Comparison of ENCODE assay signal across 22 cellular contexts in the genomic region with DNA sequence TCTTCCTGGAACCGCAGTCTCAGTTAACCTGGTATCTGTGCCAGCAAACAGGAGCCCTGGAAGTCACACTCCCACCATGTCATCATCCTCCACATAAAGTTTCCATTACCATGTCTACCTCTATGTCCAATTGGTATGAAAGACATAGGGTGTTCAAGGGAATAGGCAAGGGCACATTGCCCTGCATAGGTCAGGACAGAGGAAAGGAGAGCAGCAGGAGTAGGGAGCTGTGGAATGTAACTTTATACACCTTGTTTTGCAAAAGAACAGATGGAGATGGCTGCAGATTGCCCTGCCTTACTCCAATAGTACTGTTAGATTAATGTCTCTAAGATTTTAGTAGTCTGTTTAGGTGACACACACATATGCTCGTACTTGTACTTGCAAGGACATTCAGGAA.
"Had no signal": no experiment of that assay in that cellular context is flagged by ENCODE, and none has a peak within 500 bp of the region (broad histone marks: within the 10 kb centered on the region; RNA-seq: fewer than 3 reads in every experiment).

No MANE protein-coding gene starts in this region.

- H3K27ac ChIP-seq: brain microvascular endothelial cell, cardiac muscle cell, SK-N-MC, VCaP had no signal

- H3K27me3 ChIP-seq: brain microvascular endothelial cell, cardiac muscle cell had no signal

- H3K4me1 Mint-ChIP-seq: activated CD4-positive, alpha-beta memory T cell treated with anti-CD3 and anti-CD28 coated beads, Interleukin-2, amount 10 ng/mL, durations not matched to agents 7 days and 5 days; activated CD4-positive, alpha-beta T cell treated with anti-CD3 and anti-CD28 coated beads for 36 hours; activated naive CD4-positive, alpha-beta T cell treated with anti-CD3 and anti-CD28 coated beads, Interleukin-2, amount 10 ng/mL, durations not matched to agents 7 days and 5 days; activated naive CD8-positive, alpha-beta T cell treated with anti-CD3 and anti-CD28 coated beads for 36 hours; activated T-helper 17 cell treated with anti-CD3 and anti-CD28 coated beads, Interleukin-2, amount 50 U/mL, for 72 hours; T-cell had no signal

- H3K4me3 ChIP-seq: cardiac muscle cell, SK-N-MC had no signal

- H3K4me3 Mint-ChIP-seq: activated CD4-positive, alpha-beta memory T cell treated with anti-CD3 and anti-CD28 coated beads, Interleukin-2, amount 10 ng/mL, durations not matched to agents 7 days and 5 days; activated CD4-positive, alpha-beta T cell treated with anti-CD3 and anti-CD28 coated beads for 36 hours; activated naive CD4-positive, alpha-beta T cell treated with anti-CD3 and anti-CD28 coated beads, Interleukin-2, amount 10 ng/mL, durations not matched to agents 7 days and 5 days; activated naive CD8-positive, alpha-beta T cell treated with anti-CD3 and anti-CD28 coated beads for 36 hours; activated T-helper 17 cell treated with anti-CD3 and anti-CD28 coated beads, Interleukin-2, amount 50 U/mL, for 72 hours; T-cell had no signal

- DNase-seq: activated CD4-positive, alpha-beta memory T cell treated with anti-CD3 and anti-CD28 coated beads, Interleukin-2, amount 10 ng/mL, durations not matched to agents 7 days and 5 days; activated CD4-positive, alpha-beta T cell treated with anti-CD3 and anti-CD28 coated beads for 36 hours; activated CD4-positive, alpha-beta T cell treated with anti-CD3 and anti-CD28 coated beads, Interleukin-2, amount 50 U/mL, for 1 hour; activated gamma-delta T cell treated with Interleukin-2 at 50 U/mL for 16 hours; activated naive CD4-positive, alpha-beta T cell treated with anti-CD3 and anti-CD28 coated beads, Interleukin-2, amount 10 ng/mL, durations not matched to agents 7 days and 5 days; activated naive CD8-positive, alpha-beta T cell treated with anti-CD3 and anti-CD28 coated beads for 36 hours; activated T-cell treated with anti-CD3 and anti-CD28 coated beads for 4 hours; activated T-cell treated with anti-CD3 and anti-CD28 coated beads, Interleukin-2, amount 50 U/mL, for 48 hours; brain microvascular endothelial cell; NCI-H1048; NCI-H146; NCI-H187 treated with DMSO at 0.1 percent for 48 hours; NCI-H510A treated with DMSO at 0.1 percent for 48 hours; NCI-H748 treated with DMSO at 0.1 percent for 48 hours; RPMI8226; T-cell; T-helper 2 cell had no signal

- H3K27ac Mint-ChIP-seq: activated CD4-positive, alpha-beta memory T cell treated with anti-CD3 and anti-CD28 coated beads, Interleukin-2, amount 10 ng/mL, durations not matched to agents 7 days and 5 days; activated CD4-positive, alpha-beta T cell treated with anti-CD3 and anti-CD28 coated beads for 36 hours; activated naive CD4-positive, alpha-beta T cell treated with anti-CD3 and anti-CD28 coated beads, Interleukin-2, amount 10 ng/mL, durations not matched to agents 7 days and 5 days; activated naive CD8-positive, alpha-beta T cell treated with anti-CD3 and anti-CD28 coated beads for 36 hours; activated T-helper 17 cell treated with anti-CD3 and anti-CD28 coated beads, Interleukin-2, amount 50 U/mL, for 72 hours; T-cell had no signal

- H3K27me3 Mint-ChIP-seq: activated CD4-positive, alpha-beta memory T cell treated with anti-CD3 and anti-CD28 coated beads, Interleukin-2, amount 10 ng/mL, durations not matched to agents 7 days and 5 days; activated naive CD4-positive, alpha-beta T cell treated with anti-CD3 and anti-CD28 coated beads, Interleukin-2, amount 10 ng/mL, durations not matched to agents 7 days and 5 days; T-cell had no signal

- H3K9me3 Mint-ChIP-seq: activated naive CD8-positive, alpha-beta T cell treated with anti-CD3 and anti-CD28 coated beads for 36 hours; activated T-helper 17 cell treated with anti-CD3 and anti-CD28 coated beads, Interleukin-2, amount 50 U/mL, for 72 hours had no signal

- ATAC-seq: activated CD4-positive, alpha-beta T cell treated with anti-CD3 and anti-CD28 coated beads for 36 hours; activated T-helper 17 cell treated with anti-CD3 and anti-CD28 coated beads, Interleukin-2, amount 50 U/mL, for 72 hours; Right ventricle myocardium inferior; T-cell had no signal

- H3K36me3 Mint-ChIP-seq: activated naive CD4-positive, alpha-beta T cell treated with anti-CD3 and anti-CD28 coated beads, Interleukin-2, amount 10 ng/mL, durations not matched to agents 7 days and 5 days; activated naive CD8-positive, alpha-beta T cell treated with anti-CD3 and anti-CD28 coated beads for 36 hours; T-cell had no signal

- H3K36me3 ChIP-seq: brain microvascular endothelial cell, cardiac muscle cell had no signal
